Comparison of ENCODE assay signal across 10 cellular contexts in genomic region chrX:131704136-131704695, GRCh38.
A peak's percentile ranks its signal among the peaks of the same experiment; 100 is the strongest.
DNase-seq lines count a peak whose midpoint lies in the region; ATAC-seq, FAIRE-seq and TF ChIP-seq lines count a peak whose summit lies in the region.
"Had no signal": no experiment of that assay in that cellular context is flagged by ENCODE, and none has a peak within 500 bp of the region (broad histone marks: within the 10 kb centered on the region; RNA-seq: fewer than 3 reads in every experiment).

No MANE protein-coding gene starts in this region.

- H3K4me2 ChIP-seq in BLaER1 (peak overlapping the region; percentile 60), GM12878 (ENCODE audit: control insufficient read depth, insufficient read depth) (peak overlapping the region; percentile 54)

- H3K4me1 ChIP-seq in BLaER1 = no peaks in the 10 kb centered on the region
- no peaks in the 10 kb centered on the region for H3K4me1 ChIP-seq in GM12878 (ENCODE audit: control insufficient read depth, insufficient read depth, low read length)
- no peaks in the 10 kb centered on the region for H3K4me1 ChIP-seq in ovary (ENCODE audit: insufficient read depth)

- H3K9me3 ChIP-seq in BLaER1 = peaks cover 6% of the 10 kb centered on the region
- no peaks in the 10 kb centered on the region for H3K9me3 ChIP-seq in GM12878 (replicated peaks; ENCODE audit: control insufficient read depth, insufficient read depth, low read length)
- no peaks in the 10 kb centered on the region for H3K9me3 ChIP-seq in ovary

- FAIRE-seq in GM12878 (lab: Jason Lieb, UNC) = peak; percentile 52

- H3K4me3 Mint-ChIP-seq in stimulated activated memory B cell treated with anti-CD40 and anti-IgM and Interleukin-4, amounts not matched to agents 10 μg/mL and 1 μg/mL and 100 μg/mL, for 72 hours = no peak overlapping the region
- H3K4me3 Mint-ChIP-seq: dendritic cell treated with granulocyte-macrophage colony-stimulating factor and Interleukin-4, amounts not matched to agents 40 ng/mL and 50 ng/mL, for 4 days had no signal

- RAD21 ChIA-PET in GM12878 (lab: Charles Lee; ENCODE audit: unreplicated experiment) = interaction anchor here (1.7 kb wide), 1 partner anchor 37 kb away, joined by 16 read pairs; no protein-coding TSS in a partner anchor

- TF ChIP-seq EP300 in GM12878 (IDR thresholded peaks at IDR 0.05; ENCODE audit: borderline replicate concordance in 1 of 2, control insufficient read depth in 1 of 2, low read depth in 2 of 2, low read length in 2 of 2) (no peak; a peak in 1 of 4 replicates), ovary (IDR thresholded peaks at IDR 0.05) (no peak)

- WGBS in GM12878 (ENCODE audit: insufficient coverage, insufficient replicate concordance, low lambda C conversion rate, missing lambda C conversion rate) = 25% methylated on average over 17 of the region's 17 CpGs
- WGBS in ovary, 3 donors = 44 to 58% (median 48%) methylated on average over 17 of the region's 17 CpGs

- H3K9ac ChIP-seq in BLaER1 (peak overlapping the region; percentile 53; the same call in 1 of the 2 replicates), GM12878 (ENCODE audit: control insufficient read depth, insufficient read depth, low read length) (peak overlapping the region; percentile 65)

- no peaks in the 10 kb centered on the region for H3K36me3 Mint-ChIP-seq in stimulated activated memory B cell treated with anti-CD40 and anti-IgM and Interleukin-4, amounts not matched to agents 10 μg/mL and 1 μg/mL and 100 μg/mL, for 72 hours

- TF ChIP-seq CTCF in GM12878 (IDR thresholded peaks at IDR 0.05 in 2 of 3, conservative IDR thresholded peaks at IDR 0.05 in 1 of 3; ENCODE audit: control insufficient read depth in 2 of 3, extremely low read depth in 1 of 3, insufficient read depth in 1 of 3, low read depth in 3 of 3, low read length in 3 of 3) (peak; percentile 38 to 67 (median 53); a peak in 5 of 6 replicates), ovary (IDR thresholded peaks at IDR 0.05) (peak; percentile 56 to 74 (median 70))

- no peaks in the 10 kb centered on the region for H3K79me2 ChIP-seq in GM12878 (ENCODE audit: control insufficient read depth, insufficient read depth, low read length)

- in situ Hi-C loops in GM12878 (cut with MboI) = no loop called here

- BruUV-seq in GM12878 (replicated peaks; lab: Mats Ljungman, UMichigan) = no TSS peak

- peak; percentile 92 to 99 (median 96) for DNase-seq in NCI-H1417 (lab: John Stamatoyannopoulos, UW)
- peak; percentile 87 for DNase-seq in GM12878 (ENCODE audit: low read depth, low spot score)
- DNase-seq in ovary = peak; percentile 92 to 97 (median 93)
- no peak for DNase-seq in activated naive CD4-positive, alpha-beta T cell treated with Interleukin-2 at 50 U/mL for 16 hours

- H3K27me3 Mint-ChIP-seq in stimulated activated memory B cell treated with anti-CD40 and anti-IgM and Interleukin-4, amounts not matched to agents 10 μg/mL and 1 μg/mL and 100 μg/mL, for 72 hours = no peaks in the 10 kb centered on the region
- H3K27me3 Mint-ChIP-seq: dendritic cell treated with granulocyte-macrophage colony-stimulating factor and Interleukin-4, amounts not matched to agents 40 ng/mL and 50 ng/mL, for 4 days had no signal

- no peak for TF ChIP-seq POLR2A in GM12878 (IDR thresholded peaks at IDR 0.05; ENCODE audit: low read depth, low read length)
- no peak for TF ChIP-seq POLR2A in ovary (IDR thresholded peaks at IDR 0.05)

- no peaks in the 10 kb centered on the region for H3K9me3 Mint-ChIP-seq in stimulated activated memory B cell treated with anti-CD40 and anti-IgM and Interleukin-4, amounts not matched to agents 10 μg/mL and 1 μg/mL and 100 μg/mL, for 72 hours

- H3K27ac ChIP-seq in BLaER1 (no peak overlapping the region), GM12878 (ENCODE audit: control insufficient read depth, insufficient read depth) (peak overlapping the region; percentile 74), ovary (peak overlapping the region; percentile 55 to 82)

- ATAC-seq in GM18909 (IDR thresholded peaks at IDR 0.05; ENCODE audit: poor library complexity, unreplicated experiment) = peak; percentile 79
- ATAC-seq in GM12878 = peak; percentile 85
- no peak for ATAC-seq in stimulated activated memory B cell treated with anti-CD40 and anti-IgM and Interleukin-4, amounts not matched to agents 10 μg/mL and 1 μg/mL and 100 μg/mL, for 72 hours
- ATAC-seq in GM21528 (IDR thresholded peaks at IDR 0.05; ENCODE audit: low FRiP score, unreplicated experiment) = no peak
- ATAC-seq: HCT116 had no signal

- H3K36me3 ChIP-seq in BLaER1 = peaks cover 65% of the 10 kb centered on the region
- no peaks in the 10 kb centered on the region; a peak in 1 of 4 replicates for H3K36me3 ChIP-seq in GM12878 (ENCODE audit: control insufficient read depth in 2 of 2, insufficient read depth in 2 of 2, low read length in 1 of 2)
- no peaks in the 10 kb centered on the region for H3K36me3 ChIP-seq in ovary

- peak overlapping the region; percentile 68 for H3K4me3 ChIP-seq in BLaER1
- H3K4me3 ChIP-seq in GM12878 = peak overlapping the region; percentile 61
- H3K4me3 ChIP-seq in ovary = peak overlapping the region; percentile 36

- H4K20me1 ChIP-seq in BLaER1 (peaks cover 7% of the 10 kb centered on the region; the same call in 1 of the 2 replicates), GM12878 (ENCODE audit: control insufficient read depth, insufficient read depth) (no peaks in the 10 kb centered on the region)

- H3K27ac Mint-ChIP-seq in stimulated activated memory B cell treated with anti-CD40 and anti-IgM and Interleukin-4, amounts not matched to agents 10 μg/mL and 1 μg/mL and 100 μg/mL, for 72 hours = no peak overlapping the region
- H3K27ac Mint-ChIP-seq: dendritic cell treated with granulocyte-macrophage colony-stimulating factor and Interleukin-4, amounts not matched to agents 40 ng/mL and 50 ng/mL, for 4 days had no signal

- CTCF ChIA-PET in GM12878 (lab: Yijun Ruan, JAX) = interaction anchor here (1.1 to 1.5 kb wide), 5 partner anchors 38 to 113 kb away, joined by 3 to 6 read pairs (median 4); no protein-coding TSS in a partner anchor

- peak; percentile 69 for TF ChIP-seq RAD21 in GM12878 (IDR thresholded peaks at IDR 0.05; ENCODE audit: insufficient read depth, low read depth, low read length)

- H3K27me3 ChIP-seq in BLaER1 (peaks cover 5% of the 10 kb centered on the region; the same call in 1 of the 2 replicates), GM12878 (replicated peaks in 1 of 2; ENCODE audit: control insufficient read depth in 2 of 2, insufficient read depth in 2 of 2, low read length in 1 of 2) (no peaks in the 10 kb centered on the region), ovary (no peaks in the 10 kb centered on the region)

- intact Hi-C loops in GM12878 (cut with micrococcal nuclease; ENCODE audit: unreplicated experiment) = loop anchor here (1.0 to 2.0 kb wide), 3 partner anchors 43 to 75 kb away; no protein-coding TSS in a partner anchor
- intact Hi-C loops in ovary (cut with DNase I) = loop anchor here in 1 of 4 donors (10.0 kb wide), 1 partner anchor 111 kb away; no protein-coding TSS in a partner anchor

- SMC1A ChIA-PET in GM12878 (lab: Charles Lee; ENCODE audit: uncharacterized antibody, unreplicated experiment) = interaction anchor here (1.2 kb wide), 1 partner anchor 37 kb away, joined by 4 read pairs; no protein-coding TSS in a partner anchor

- peak overlapping the region; percentile 90 for H2AFZ ChIP-seq in GM12878 (ENCODE audit: control insufficient read depth, low read depth, low read length)

- POLR2A ChIA-PET in GM12878 (lab: Charles Lee) = no interaction called here

- no peaks in the 10 kb centered on the region for H3K4me1 Mint-ChIP-seq in stimulated activated memory B cell treated with anti-CD40 and anti-IgM and Interleukin-4, amounts not matched to agents 10 μg/mL and 1 μg/mL and 100 μg/mL, for 72 hours

TF ChIP-seq in GM12878, 131 proteins besides CTCF, POLR2A, EP300 and RAD21 (continues in another document):
- TF ChIP-seq BCL3 (IDR thresholded peaks at IDR 0.05; ENCODE audit: borderline replicate concordance, insufficient read depth, low read depth, low read length, poor library complexity, severe bottlenecking) (no peak), ZBTB40 (IDR thresholded peaks at IDR 0.05; ENCODE audit: borderline replicate concordance) (no peak), NBN (IDR thresholded peaks at IDR 0.05) (peak; percentile 28; the same call in 1 of the 2 replicates)

Comparison
In these comparisons a context has a peak if more than half of its experiments do, and no peak if none do; other contexts are left out.
1. ATAC-seq: peak in GM18909 (single experiment) and GM12878 (single experiment); none in stimulated activated memory B cell treated with anti-CD40 and anti-IgM and Interleukin-4, amounts not matched to agents 10 μg/mL and 1 μg/mL and 100 μg/mL, for 72 hours (single experiment) and GM21528 (single experiment).
2. Peak in every context shown above with its lines, with median percentiles within 50 percentile points of each other: H3K4me3 ChIP-seq.